22 cellular contexts compared by ENCODE assay signal in the genomic region with DNA sequence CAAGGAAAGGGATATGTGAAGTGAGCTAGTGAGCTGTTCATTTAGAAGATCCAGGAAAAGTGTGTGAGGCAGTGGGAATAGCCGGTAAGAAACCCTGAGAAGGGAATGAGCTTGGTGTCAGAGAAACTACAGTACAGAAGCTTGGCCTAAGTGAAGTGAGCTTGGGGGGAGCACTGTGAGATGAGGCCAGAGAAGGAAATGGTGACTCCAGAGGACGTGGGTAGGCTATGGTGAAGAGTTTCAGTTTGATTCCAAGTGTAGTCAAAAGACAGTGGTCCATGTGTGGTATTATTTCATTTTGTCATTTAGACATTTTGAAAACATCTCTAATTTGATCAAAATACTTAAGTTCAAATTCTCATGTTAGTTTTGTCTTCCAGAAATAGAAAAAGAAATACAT.
"Had no signal": no experiment of that assay in that cellular context is flagged by ENCODE, and none has a peak within 500 bp of the region (broad histone marks: within the 10 kb centered on the region; RNA-seq: fewer than 3 reads in every experiment).

No MANE protein-coding gene starts in this region.

- H3K9me3 ChIP-seq: breast epithelium, lower lobe of right lung, suprapubic skin, vagina had no signal

- DNase-seq: activated CD4-positive, alpha-beta T cell treated with anti-CD3 and anti-CD28 coated beads for 36 hours; activated CD8-positive, alpha-beta memory T cell treated with anti-CD3 and anti-CD28 coated beads, Interleukin-2, amount 50 U/mL, for 4 hours; activated gamma-delta T cell treated with Interleukin-2 at 50 U/mL for 16 hours; activated T-cell treated with anti-CD3 and anti-CD28 coated beads, Interleukin-2, amount 50 U/mL, for 48 hours; cerebellar nuclear complex; cortex of kidney; effector CD4-positive, alpha-beta T cell; hypothalamus; islet precursor cell; lower lobe of right lung; nucleus accumbens; posterior cingulate gyrus; retina; spleen; stimulated activated naive CD4-positive, alpha-beta T cell treated with Interleukin-2 at 50 U/mL for 16 hours; trophoblast cell; WERI-Rb-1 had no signal

- ATAC-seq: activated CD4-positive, alpha-beta T cell treated with anti-CD3 and anti-CD28 coated beads for 36 hours; lower lobe of right lung had no signal

- H3K4me1 ChIP-seq: ascending aorta, breast epithelium, lower lobe of right lung, suprapubic skin, vagina had no signal

- H3K27ac Mint-ChIP-seq: activated CD4-positive, alpha-beta T cell treated with anti-CD3 and anti-CD28 coated beads for 36 hours; nephron had no signal

- H3K27ac ChIP-seq: ascending aorta, breast epithelium, lower lobe of right lung, spleen, suprapubic skin, vagina, WERI-Rb-1 had no signal

- H3K27me3 ChIP-seq: ascending aorta, breast epithelium, spleen, suprapubic skin, vagina had no signal

- H3K27me3 Mint-ChIP-seq: activated CD4-positive, alpha-beta T cell treated with anti-CD3 and anti-CD28 coated beads for 36 hours had no signal

- H3K4me3 ChIP-seq: ascending aorta, breast epithelium, lower lobe of right lung, spleen, suprapubic skin, vagina had no signal

- H3K4me3 Mint-ChIP-seq: activated CD4-positive, alpha-beta T cell treated with anti-CD3 and anti-CD28 coated beads for 36 hours; nephron had no signal
